Comparison of ENCODE assay signal across 1 cellular context in genomic region chr16:71811261-71811803, GRCh38.
TF ChIP-seq lines count a peak whose summit lies in the region.

No MANE protein-coding gene starts in this region.

TF ChIP-seq in GM23338, 12 proteins besides CTCF, POLR2A, EP300 and RAD21:
- TF ChIP-seq, protein P1, sequence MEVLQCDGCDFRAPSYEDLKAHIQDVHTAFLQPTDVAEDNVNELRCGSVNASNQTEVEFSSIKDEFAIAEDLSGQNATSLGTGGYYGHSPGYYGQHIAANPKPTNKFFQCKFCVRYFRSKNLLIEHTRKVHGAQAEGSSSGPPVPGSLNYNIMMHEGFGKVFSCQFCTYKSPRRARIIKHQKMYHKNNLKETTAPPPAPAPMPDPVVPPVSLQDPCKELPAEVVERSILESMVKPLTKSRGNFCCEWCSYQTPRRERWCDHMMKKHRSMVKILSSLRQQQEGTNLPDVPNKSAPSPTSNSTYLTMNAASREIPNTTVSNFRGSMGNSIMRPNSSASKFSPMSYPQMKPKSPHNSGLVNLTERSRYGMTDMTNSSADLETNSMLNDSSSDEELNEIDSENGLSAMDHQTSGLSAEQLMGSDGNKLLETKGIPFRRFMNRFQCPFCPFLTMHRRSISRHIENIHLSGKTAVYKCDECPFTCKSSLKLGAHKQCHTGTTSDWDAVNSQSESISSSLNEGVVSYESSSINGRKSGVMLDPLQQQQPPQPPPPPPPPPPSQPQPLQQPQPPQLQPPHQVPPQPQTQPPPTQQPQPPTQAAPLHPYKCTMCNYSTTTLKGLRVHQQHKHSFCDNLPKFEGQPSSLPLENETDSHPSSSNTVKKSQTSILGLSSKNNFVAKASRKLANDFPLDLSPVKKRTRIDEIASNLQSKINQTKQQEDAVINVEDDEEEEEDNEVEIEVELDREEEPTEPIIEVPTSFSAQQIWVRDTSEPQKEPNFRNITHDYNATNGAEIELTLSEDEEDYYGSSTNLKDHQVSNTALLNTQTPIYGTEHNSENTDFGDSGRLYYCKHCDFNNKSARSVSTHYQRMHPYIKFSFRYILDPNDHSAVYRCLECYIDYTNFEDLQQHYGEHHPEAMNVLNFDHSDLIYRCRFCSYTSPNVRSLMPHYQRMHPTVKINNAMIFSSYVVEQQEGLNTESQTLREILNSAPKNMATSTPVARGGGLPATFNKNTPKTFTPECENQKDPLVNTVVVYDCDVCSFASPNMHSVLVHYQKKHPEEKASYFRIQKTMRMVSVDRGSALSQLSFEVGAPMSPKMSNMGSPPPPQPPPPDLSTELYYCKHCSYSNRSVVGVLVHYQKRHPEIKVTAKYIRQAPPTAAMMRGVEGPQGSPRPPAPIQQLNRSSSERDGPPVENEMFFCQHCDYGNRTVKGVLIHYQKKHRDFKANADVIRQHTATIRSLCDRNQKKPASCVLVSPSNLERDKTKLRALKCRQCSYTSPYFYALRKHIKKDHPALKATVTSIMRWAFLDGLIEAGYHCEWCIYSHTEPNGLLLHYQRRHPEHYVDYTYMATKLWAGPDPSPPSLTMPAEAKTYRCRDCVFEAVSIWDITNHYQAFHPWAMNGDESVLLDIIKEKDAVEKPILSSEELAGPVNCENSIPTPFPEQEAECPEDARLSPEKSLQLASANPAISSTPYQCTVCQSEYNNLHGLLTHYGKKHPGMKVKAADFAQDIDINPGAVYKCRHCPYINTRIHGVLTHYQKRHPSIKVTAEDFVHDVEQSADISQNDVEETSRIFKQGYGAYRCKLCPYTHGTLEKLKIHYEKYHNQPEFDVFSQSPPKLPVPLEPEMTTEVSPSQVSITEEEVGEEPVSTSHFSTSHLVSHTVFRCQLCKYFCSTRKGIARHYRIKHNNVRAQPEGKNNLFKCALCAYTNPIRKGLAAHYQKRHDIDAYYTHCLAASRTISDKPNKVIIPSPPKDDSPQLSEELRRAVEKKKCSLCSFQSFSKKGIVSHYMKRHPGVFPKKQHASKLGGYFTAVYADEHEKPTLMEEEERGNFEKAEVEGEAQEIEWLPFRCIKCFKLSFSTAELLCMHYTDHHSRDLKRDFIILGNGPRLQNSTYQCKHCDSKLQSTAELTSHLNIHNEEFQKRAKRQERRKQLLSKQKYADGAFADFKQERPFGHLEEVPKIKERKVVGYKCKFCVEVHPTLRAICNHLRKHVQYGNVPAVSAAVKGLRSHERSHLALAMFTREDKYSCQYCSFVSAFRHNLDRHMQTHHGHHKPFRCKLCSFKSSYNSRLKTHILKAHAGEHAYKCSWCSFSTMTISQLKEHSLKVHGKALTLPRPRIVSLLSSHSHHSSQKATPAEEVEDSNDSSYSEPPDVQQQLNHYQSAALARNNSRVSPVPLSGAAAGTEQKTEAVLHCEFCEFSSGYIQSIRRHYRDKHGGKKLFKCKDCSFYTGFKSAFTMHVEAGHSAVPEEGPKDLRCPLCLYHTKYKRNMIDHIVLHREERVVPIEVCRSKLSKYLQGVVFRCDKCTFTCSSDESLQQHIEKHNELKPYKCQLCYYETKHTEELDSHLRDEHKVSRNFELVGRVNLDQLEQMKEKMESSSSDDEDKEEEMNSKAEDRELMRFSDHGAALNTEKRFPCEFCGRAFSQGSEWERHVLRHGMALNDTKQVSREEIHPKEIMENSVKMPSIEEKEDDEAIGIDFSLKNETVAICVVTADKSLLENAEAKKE (CRISPR knock-in tag; IDR thresholded peaks at IDR 0.05), result no peak
- TF ChIP-seq EZH2phosphoT487 (IDR thresholded peaks at IDR 0.05; ENCODE audit: unreplicated experiment) (no peak), REST (IDR thresholded peaks at IDR 0.05; ENCODE audit: unreplicated experiment) (no peak), NANOG (IDR thresholded peaks at IDR 0.05; ENCODE audit: borderline replicate concordance) (no peak), ZNF331 (CRISPR knock-in tag; IDR thresholded peaks at IDR 0.05; ENCODE audit: low read depth) (no peak), JUNB (IDR thresholded peaks at IDR 0.05; ENCODE audit: unreplicated experiment) (no peak), EZH2 (IDR thresholded peaks at IDR 0.05; ENCODE audit: low read depth, unreplicated experiment) (no peak), POLR2AphosphoS5 (IDR thresholded peaks at IDR 0.05; ENCODE audit: low read depth) (no peak), ZNF114 (CRISPR knock-in tag; IDR thresholded peaks at IDR 0.05) (no peak)
